Comparison of ENCODE assay signal across 27 cellular contexts in genomic region chr11:65844231-65844872, GRCh38. TPM values are rescaled to one million over a fixed set of nuclear protein-coding genes. Genes with fewer than 3 reads are reported as not detected.
"Had no signal": no experiment of that assay in that cellular context is flagged by ENCODE, and none has a peak within 500 bp of the region (broad histone marks: within the 10 kb centered on the region; RNA-seq: fewer than 3 reads in every experiment).

No MANE protein-coding gene starts in this region.

- H3K4me1 ChIP-seq: esophagus squamous epithelium, left ventricle myocardium inferior, psoas muscle, testis, upper lobe of left lung had no signal

- H3K27ac Mint-ChIP-seq: activated naive CD8-positive, alpha-beta T cell; activated T-cell treated with anti-CD3 and anti-CD28 coated beads, Interleukin-2, amount 50 U/mL, for 72 hours; nephron progenitor cell; T-helper 2 cell treated with Interferon-gamma antibody and Interleukin-4, amounts not matched to agents 5 μg/mL and 100 μg/mL, for 36 hours had no signal

- DNase-seq: activated CD4-positive, alpha-beta T cell treated with anti-CD3 and anti-CD28 coated beads for 4 hours; activated CD4-positive, alpha-beta T cell treated with anti-CD3 and anti-CD28 coated beads, Interleukin-2, amount 50 U/mL, for 4 hours; activated effector memory CD4-positive, alpha-beta T cell treated with Interleukin-2 at 50 U/mL for 16 hours; activated naive CD4-positive, alpha-beta T cell treated with Interleukin-2 at 50 U/mL for 16 hours; activated T-cell treated with anti-CD3 and anti-CD28 coated beads for 4 hours; activated T-cell treated with anti-CD3 and anti-CD28 coated beads, Interleukin-2, amount 50 U/mL, for 72 hours; anterior cingulate cortex; dermis blood vessel endothelial cell; effector CD4-positive, alpha-beta T cell; esophagus squamous epithelium; left ventricle myocardium inferior; mesendoderm; naive B cell; nephron progenitor cell; psoas muscle; stimulated activated naive CD8-positive, alpha-beta T cell treated with anti-CD3 and anti-CD28 coated beads, Interleukin-15, Interleukin-2, amounts not matched to agents 100 U/mL and 50 U/mL, for 24 hours; T-helper 1 cell; testis; upper lobe of left lung had no signal

- H3K4me1 Mint-ChIP-seq: central memory CD8-positive, alpha-beta T cell; naive B cell had no signal

- H3K36me3 ChIP-seq: esophagus squamous epithelium, left ventricle myocardium inferior, neutrophil, upper lobe of left lung had no signal

- H3K9me3 ChIP-seq: esophagus squamous epithelium, left ventricle myocardium inferior, neutrophil, psoas muscle, testis, upper lobe of left lung had no signal

- H3K27me3 Mint-ChIP-seq: activated naive CD8-positive, alpha-beta T cell; central memory CD8-positive, alpha-beta T cell; naive B cell had no signal

- H3K4me3 ChIP-seq: esophagus squamous epithelium, left ventricle myocardium inferior, lung, psoas muscle, testis, upper lobe of left lung had no signal

- H3K4me3 Mint-ChIP-seq: activated naive CD8-positive, alpha-beta T cell; activated T-cell treated with anti-CD3 and anti-CD28 coated beads, Interleukin-2, amount 50 U/mL, for 72 hours; central memory CD8-positive, alpha-beta T cell; naive B cell; nephron progenitor cell; T-helper 2 cell treated with Interferon-gamma antibody and Interleukin-4, amounts not matched to agents 5 μg/mL and 100 μg/mL, for 36 hours had no signal

- H3K9me3 Mint-ChIP-seq: activated T-cell treated with anti-CD3 and anti-CD28 coated beads, Interleukin-2, amount 50 U/mL, for 72 hours; central memory CD8-positive, alpha-beta T cell; naive B cell; nephron progenitor cell; T-helper 2 cell treated with Interferon-gamma antibody and Interleukin-4, amounts not matched to agents 5 μg/mL and 100 μg/mL, for 36 hours had no signal

- H3K27ac ChIP-seq: esophagus squamous epithelium, left ventricle myocardium inferior, neutrophil, psoas muscle, testis, upper lobe of left lung had no signal

- H3K36me3 Mint-ChIP-seq: activated naive CD8-positive, alpha-beta T cell; naive B cell had no signal

- H3K27me3 ChIP-seq: esophagus squamous epithelium, neutrophil, testis, upper lobe of left lung had no signal

RNA-seq across cellular contexts. Expression of gene SNX32, which starts 10.6 kb away (rescaled TPM):
- total RNA-seq: bronchial epithelial cell, left ventricle myocardium inferior, psoas muscle had no signal

RNA-seq across cellular contexts. Expression of gene CTSW, which starts 35.3 kb away (rescaled TPM):
- total RNA-seq: bronchial epithelial cell, dermis blood vessel endothelial cell, frontal cortex, osteocyte had no signal
